In the genomic region with DNA sequence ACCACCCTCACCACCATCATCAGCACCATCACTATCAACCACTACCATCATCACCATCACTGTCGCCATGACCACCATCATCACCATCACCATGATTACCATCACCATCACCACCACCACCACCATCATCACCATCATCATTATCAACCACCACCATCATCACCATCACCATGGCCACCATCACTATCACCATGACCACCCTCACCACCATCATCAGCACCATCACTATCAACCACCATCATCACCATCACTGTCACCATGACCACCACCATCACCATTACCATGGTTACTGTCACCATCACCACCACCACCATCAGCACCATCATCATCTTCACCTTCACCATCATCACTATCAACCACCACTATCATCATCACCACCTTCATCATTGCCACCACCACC, we compare ENCODE assay signal across 28 cellular contexts.
"Had no signal": no experiment of that assay in that cellular context is flagged by ENCODE, and none has a peak within 500 bp of the region (broad histone marks: within the 10 kb centered on the region; RNA-seq: fewer than 3 reads in every experiment).

No MANE protein-coding gene starts in this region.

- H3K4me3 Mint-ChIP-seq: dendritic cell treated with granulocyte-macrophage colony-stimulating factor and Interleukin-4, amounts not matched to agents 40 ng/mL and 50 ng/mL, for 4 days; effector memory CD8-positive, alpha-beta T cell; endodermal cell; mesothelial cell of epicardium; naive B cell had no signal

- H3K27me3 ChIP-seq: colonic mucosa, left lung had no signal

- H3K27ac ChIP-seq: colonic mucosa, epithelial cell of prostate, esophagus squamous epithelium, gastrocnemius medialis, heart right ventricle, left lung, lower lobe of right lung had no signal

- DNase-seq: colonic mucosa; cortex of kidney; effector CD8-positive, alpha-beta T cell; effector memory CD8-positive, alpha-beta T cell; endodermal cell; erythroblast; esophagus squamous epithelium; foreskin fibroblast; foreskin melanocyte; gastrocnemius medialis; glutamatergic neuron; head of caudate nucleus; heart right ventricle; hippocampal formation; left cardiac atrium; left lung; left ventricle myocardium superior; lower lobe of right lung; mesenchymal stem cell; mucosa of descending colon; naive B cell had no signal

- ATAC-seq: effector memory CD8-positive, alpha-beta T cell; esophagus mucosa; gastrocnemius medialis; heart right ventricle; left cardiac atrium; left lung; left ventricle myocardium superior; lower lobe of right lung; mucosa of descending colon had no signal

- FAIRE-seq: endometrium, islet of Langerhans, keratinocyte had no signal

- H3K27me3 Mint-ChIP-seq: dendritic cell treated with granulocyte-macrophage colony-stimulating factor and Interleukin-4, amounts not matched to agents 40 ng/mL and 50 ng/mL, for 4 days had no signal

- H3K27ac Mint-ChIP-seq: dendritic cell treated with granulocyte-macrophage colony-stimulating factor and Interleukin-4, amounts not matched to agents 40 ng/mL and 50 ng/mL, for 4 days; effector memory CD8-positive, alpha-beta T cell; endodermal cell; mesothelial cell of epicardium; naive B cell had no signal

- H3K36me3 ChIP-seq: colonic mucosa, esophagus squamous epithelium, gastrocnemius medialis, heart right ventricle, left lung, lower lobe of right lung had no signal

- H3K9me3 ChIP-seq: colonic mucosa, esophagus squamous epithelium, gastrocnemius medialis, heart right ventricle, left lung, lower lobe of right lung, mucosa of descending colon had no signal

- H3K36me3 Mint-ChIP-seq: mesothelial cell of epicardium had no signal

- H3K4me3 ChIP-seq: colonic mucosa, esophagus squamous epithelium, gastrocnemius medialis, heart right ventricle, left lung, lower lobe of right lung, mucosa of descending colon had no signal

- H3K4me1 Mint-ChIP-seq: endodermal cell, mesothelial cell of epicardium had no signal

- H3K4me1 ChIP-seq: colonic mucosa, esophagus squamous epithelium, gastrocnemius medialis, heart right ventricle, left lung, lower lobe of right lung had no signal
